ENCODE assay signal across 7 cellular contexts in genomic region chr14:105598040-105598763, GRCh38.
A peak's percentile ranks its signal among the peaks of the same experiment; 100 is the strongest.
DNase-seq lines count a peak whose midpoint lies in the region; ATAC-seq, FAIRE-seq and TF ChIP-seq lines count a peak whose summit lies in the region.
"Not testable (repeated sequence)": the region's sequence is repeated elsewhere in the genome, so short reads cannot be mapped to it uniquely, and the experiment has no call there.

No MANE protein-coding gene starts in this region.

- not testable (repeated sequence) for H3K36me3 ChIP-seq in hepatocyte (replicated peaks; ENCODE audit: insufficient read depth, low read depth); HepG2 (replicated peaks in 1 of 2; ENCODE audit: control insufficient read depth in 1 of 2, insufficient read depth in 2 of 2, low read length in 2 of 2)

- CTCF ChIA-PET in HepG2 (lab: Yijun Ruan, JAX; ENCODE audit: low intra/inter-chr PET ratio, low total read pairs), result not testable (repeated sequence)

- not testable (repeated sequence) for H3K4me1 ChIP-seq in hepatocyte (ENCODE audit: insufficient read depth); HepG2 (ENCODE audit: insufficient read depth, low read length)

- not testable (repeated sequence) for TF ChIP-seq POLR2A in HepG2 (IDR thresholded peaks at IDR 0.05; ENCODE audit: insufficient read depth in 1 of 2, low read depth in 2 of 2, low read length in 2 of 2)

- peak; percentile 13; the same call in 2 of the 3 replicates for ATAC-seq in HepG2

- not testable (repeated sequence) for H3K27ac Mint-ChIP-seq in CD14-positive monocyte; activated CD4-positive, alpha-beta T cell treated with anti-CD3 and anti-CD28 coated beads, Interleukin-2, amount 10 ng/mL, durations not matched to agents 24 days and 14 days; chondrocyte (ENCODE audit: unreplicated experiment); osteocyte (ENCODE audit: unreplicated experiment)

- not testable (repeated sequence) for TF ChIP-seq EP300 in HepG2 (IDR thresholded peaks at IDR 0.05; ENCODE audit: low read depth in 2 of 2, low read length in 2 of 2); HepG2 (CRISPR knock-in tag; IDR thresholded peaks at IDR 0.05; ENCODE audit: borderline replicate concordance)

- not testable (repeated sequence) for H3K27me3 ChIP-seq in hepatocyte
- peaks cover 1 to 18% of the 10 kb centered on the region in 2 experiments; a peak in 3 of 5 replicates for H3K27me3 ChIP-seq in HepG2 (ENCODE audit: control insufficient read depth in 1 of 2, insufficient read depth in 2 of 2, low read length in 2 of 2)

- not testable (repeated sequence) for BruUV-seq in HepG2 (replicated peaks; lab: Mats Ljungman, UMichigan)

- H3K36me3 Mint-ChIP-seq in CD14-positive monocyte; activated CD4-positive, alpha-beta T cell treated with anti-CD3 and anti-CD28 coated beads, Interleukin-2, amount 10 ng/mL, durations not matched to agents 24 days and 14 days (ENCODE audit: low read depth); chondrocyte (ENCODE audit: low read depth); osteocyte (ENCODE audit: unreplicated experiment): not testable (repeated sequence)

- H4K20me1 ChIP-seq in hepatocyte (ENCODE audit: insufficient read depth, poor library complexity, severe bottlenecking); HepG2 (ENCODE audit: insufficient read depth, low read length): not testable (repeated sequence)

- not testable (repeated sequence) for H3K4me2 ChIP-seq in hepatocyte; HepG2 (ENCODE audit: low read depth, low read length)

- in situ Hi-C loops in HepG2 (cut with HindIII; ENCODE audit: extremely low pct_ligation_motif_present, low pct_unique_long_range_greater_than_20kb), result not testable (repeated sequence)

- POLR2A ChIA-PET in HepG2 (lab: Yijun Ruan, JAX), result not testable (repeated sequence)

- H3K9me2 ChIP-seq in hepatocyte (replicated peaks; ENCODE audit: insufficient read depth), result not testable (repeated sequence)

- H3K27me3 Mint-ChIP-seq in CD14-positive monocyte (ENCODE audit: low read depth in 3 of 3); activated CD4-positive, alpha-beta T cell treated with anti-CD3 and anti-CD28 coated beads, Interleukin-2, amount 10 ng/mL, durations not matched to agents 24 days and 14 days; chondrocyte (ENCODE audit: low read depth); osteocyte (ENCODE audit: unreplicated experiment): not testable (repeated sequence)

- not testable (repeated sequence) for TF ChIP-seq RAD21 in HepG2 (CRISPR knock-in tag; IDR thresholded peaks at IDR 0.05)

- not testable (repeated sequence) for H2AFZ ChIP-seq in hepatocyte; HepG2 (ENCODE audit: low read length)

- not testable (repeated sequence) for H3K4me3 ChIP-seq in hepatocyte; HepG2 (replicated peaks in 1 of 3; ENCODE audit: insufficient read depth in 1 of 3, low read depth in 2 of 3, low read length in 3 of 3)

- H3K79me2 ChIP-seq in hepatocyte; HepG2 (ENCODE audit: insufficient read depth, low read length): not testable (repeated sequence)

- not testable (repeated sequence) for H3K9ac ChIP-seq in HepG2 (ENCODE audit: insufficient read depth, low read depth, low read length)

- H3K4me1 Mint-ChIP-seq in CD14-positive monocyte; activated CD4-positive, alpha-beta T cell treated with anti-CD3 and anti-CD28 coated beads, Interleukin-2, amount 10 ng/mL, durations not matched to agents 24 days and 14 days; chondrocyte (ENCODE audit: low read depth); osteocyte (ENCODE audit: unreplicated experiment): not testable (repeated sequence)

- not testable (repeated sequence) for H3K9me3 ChIP-seq in hepatocyte (ENCODE audit: low read depth); HepG2 (ENCODE audit: low read length)

- 91% methylated on average over 24 of the region's 29 CpGs for WGBS in hepatocyte (ENCODE audit: low lambda C conversion rate, missing lambda C conversion rate)
- WGBS in HepG2 (ENCODE audit: low lambda C conversion rate), result 44% methylated on average over 17 of the region's 29 CpGs

- not testable (repeated sequence) for H3K27ac ChIP-seq in hepatocyte; HepG2 (ENCODE audit: extremely low read length, insufficient read depth, low read length)

- not testable (repeated sequence) for TF ChIP-seq CTCF in CD14-positive monocyte (IDR thresholded peaks at IDR 0.05); chondrocyte (IDR thresholded peaks at IDR 0.05); hepatocyte (IDR thresholded peaks at IDR 0.05; ENCODE audit: poor library complexity); HepG2 (CRISPR knock-in tag; IDR thresholded peaks at IDR 0.05); osteocyte (IDR thresholded peaks at IDR 0.05)

- not testable (repeated sequence) for H3K4me3 Mint-ChIP-seq in CD14-positive monocyte; activated CD4-positive, alpha-beta T cell treated with anti-CD3 and anti-CD28 coated beads, Interleukin-2, amount 10 ng/mL, durations not matched to agents 24 days and 14 days; chondrocyte (ENCODE audit: unreplicated experiment); osteocyte (ENCODE audit: unreplicated experiment)

- FAIRE-seq in HepG2 (lab: Jason Lieb, UNC), result not testable (repeated sequence)
- peak; percentile 77 for FAIRE-seq in urothelium cell line (lab: Jason Lieb, UNC)

- DNase-seq in CD14-positive monocyte (ENCODE audit: low spot score) (peak; percentile 23), chondrocyte (ENCODE audit: low spot score) (peak; percentile 85), hepatocyte (ENCODE audit: low spot score) (peak; percentile 1), osteocyte (ENCODE audit: extremely low spot score, unreplicated experiment) (peak; percentile 81)
- DNase-seq in activated CD4-positive, alpha-beta T cell treated with anti-CD3 and anti-CD28 coated beads, Interleukin-2, amount 10 ng/mL, durations not matched to agents 24 days and 14 days, result peak; percentile 34
- not testable (repeated sequence) for DNase-seq in HepG2 (ENCODE audit: low spot score); urothelium cell line (ENCODE audit: low spot score)

- H3K9me3 Mint-ChIP-seq in CD14-positive monocyte, result peaks cover 0 to 10% (median 4%) of the 10 kb centered on the region in 7 donors
- not testable (repeated sequence) for H3K9me3 Mint-ChIP-seq in activated CD4-positive, alpha-beta T cell treated with anti-CD3 and anti-CD28 coated beads, Interleukin-2, amount 10 ng/mL, durations not matched to agents 24 days and 14 days; osteocyte (ENCODE audit: unreplicated experiment)
- H3K9me3 Mint-ChIP-seq in chondrocyte (ENCODE audit: low read depth), result peaks cover 10% of the 10 kb centered on the region

- intact Hi-C loops in CD14-positive monocyte (cut with micrococcal nuclease); activated CD4-positive, alpha-beta T cell treated with anti-CD3 and anti-CD28 coated beads, Interleukin-2, amount 10 ng/mL, durations not matched to agents 24 days and 14 days (cut with micrococcal nuclease); HepG2 (cut with micrococcal nuclease; ENCODE audit: unreplicated experiment): not testable (repeated sequence)
